Comparison of ENCODE assay signal across 23 cellular contexts in genomic region chr13:48489666-48490065, GRCh38. TPM values are rescaled to one million over a fixed set of nuclear protein-coding genes. Genes with fewer than 3 reads are reported as not detected.
DNase-seq lines count a peak whose midpoint lies in the region; ATAC-seq and TF ChIP-seq lines count a peak whose summit lies in the region.
"Had no signal": no experiment of that assay in that cellular context is flagged by ENCODE, and none has a peak within 500 bp of the region (broad histone marks: within the 10 kb centered on the region; RNA-seq: fewer than 3 reads in every experiment).

No MANE protein-coding gene starts in this region.

- H3K4me1 ChIP-seq in muscle layer of duodenum (ENCODE audit: control insufficient read depth in 1 of 2, insufficient read depth in 2 of 2, low read length in 2 of 2), result peaks cover 0 to 3% of the 10 kb centered on the region in 2 donors

- H3K36me3 ChIP-seq in muscle layer of duodenum (ENCODE audit: control insufficient read depth in 1 of 2, insufficient read depth in 2 of 2, low read length in 2 of 2), result peaks cover 0 to 21% of the 10 kb centered on the region in 2 donors

- H3K36me3 Mint-ChIP-seq in activated naive CD8-positive, alpha-beta T cell, result peaks cover 13% of the 10 kb centered on the region
- H3K36me3 Mint-ChIP-seq in activated naive CD8-positive, alpha-beta T cell treated with anti-CD3 and anti-CD28 coated beads for 36 hours, result peaks cover 27% of the 10 kb centered on the region

- peak overlapping the region; percentile 66 for H3K4me3 ChIP-seq in GM12865 (ENCODE audit: low read depth, low read length)
- H3K4me3 ChIP-seq in muscle layer of duodenum (ENCODE audit: low read depth in 1 of 2, low read length in 2 of 2), result no peak overlapping the region
- H3K4me3 ChIP-seq: esophagus muscularis mucosa, mucosa of descending colon had no signal

- no peak for ATAC-seq in HG03025 (IDR thresholded peaks at IDR 0.05; ENCODE audit: low FRiP score, unreplicated experiment)
- ATAC-seq: left lobe of liver, mucosa of descending colon had no signal

- no peak overlapping the region for H3K4me3 Mint-ChIP-seq in activated naive CD8-positive, alpha-beta T cell
- H3K4me3 Mint-ChIP-seq in activated naive CD8-positive, alpha-beta T cell treated with anti-CD3 and anti-CD28 coated beads for 36 hours, result no peak overlapping the region
- H3K4me3 Mint-ChIP-seq: activated B cell treated with CpG ODN at 0.5 μM for 24 hours had no signal

- DNase-seq in activated naive CD8-positive, alpha-beta T cell treated with anti-CD3 and anti-CD28 coated beads for 36 hours, result no peak
- no peak for DNase-seq in GM12865 (ENCODE audit: low read depth)
- peak; percentile 35 for DNase-seq in OCI-M1 (lab: John Stamatoyannopoulos, UW)
- DNase-seq in caudate nucleus (lab: John Stamatoyannopoulos, UW), result no peak
- no peak for DNase-seq in activated gamma-delta T cell treated with Interleukin-2 at 50 U/mL for 16 hours
- DNase-seq: ACHN; activated B cell treated with CpG ODN at 0.5 μM for 24 hours; activated CD8-positive, alpha-beta memory T cell treated with anti-CD3 and anti-CD28 coated beads for 24 hours; activated effector memory CD4-positive, alpha-beta T cell treated with Interleukin-2 at 50 U/mL for 16 hours; central memory CD4-positive, alpha-beta T cell; COR-L47; EL; mucosa of descending colon; NCI-H1417; NCI-H526; small intestine; stimulated activated CD4-positive, alpha-beta T cell treated with anti-CD3 and anti-CD28 coated beads, Interleukin-4, amount 100 ng/mL, for 24 hours had no signal

- H3K9me3 ChIP-seq in muscle layer of duodenum (ENCODE audit: control insufficient read depth in 1 of 2, low read length in 2 of 2), result no peaks in the 10 kb centered on the region
- H3K9me3 ChIP-seq: esophagus muscularis mucosa, mucosa of descending colon had no signal

- H3K27me3 Mint-ChIP-seq in activated naive CD8-positive, alpha-beta T cell, result no peaks in the 10 kb centered on the region
- H3K27me3 Mint-ChIP-seq in activated naive CD8-positive, alpha-beta T cell treated with anti-CD3 and anti-CD28 coated beads for 36 hours, result no peaks in the 10 kb centered on the region
- H3K27me3 Mint-ChIP-seq: activated B cell treated with CpG ODN at 0.5 μM for 24 hours had no signal

- peak overlapping the region; percentile 9 for H3K27ac ChIP-seq in muscle layer of duodenum (ENCODE audit: low read length)
- no peak overlapping the region for H3K27ac ChIP-seq in caudate nucleus (ENCODE audit: low read depth, low read length)
- H3K27ac ChIP-seq: esophagus muscularis mucosa, KMS-11 had no signal

- TF ChIP-seq CTCF in GM12865 (IDR thresholded peaks at IDR 0.05; ENCODE audit: insufficient read depth, low read depth, low read length, missing control alignments), result no peak

- H3K9me3 Mint-ChIP-seq in activated naive CD8-positive, alpha-beta T cell (ENCODE audit: low read depth), result no peaks in the 10 kb centered on the region
- no peaks in the 10 kb centered on the region for H3K9me3 Mint-ChIP-seq in activated naive CD8-positive, alpha-beta T cell treated with anti-CD3 and anti-CD28 coated beads for 36 hours
- H3K9me3 Mint-ChIP-seq: activated B cell treated with CpG ODN at 0.5 μM for 24 hours had no signal

- no peaks in the 10 kb centered on the region for H3K27me3 ChIP-seq in muscle layer of duodenum (ENCODE audit: low read depth, low read length)
- H3K27me3 ChIP-seq: esophagus muscularis mucosa had no signal

- H3K27ac Mint-ChIP-seq in activated naive CD8-positive, alpha-beta T cell, result peak overlapping the region; percentile 47
- no peak overlapping the region for H3K27ac Mint-ChIP-seq in activated naive CD8-positive, alpha-beta T cell treated with anti-CD3 and anti-CD28 coated beads for 36 hours
- H3K27ac Mint-ChIP-seq: activated B cell treated with CpG ODN at 0.5 μM for 24 hours had no signal

- peaks cover 20% of the 10 kb centered on the region for H3K4me1 Mint-ChIP-seq in activated naive CD8-positive, alpha-beta T cell (ENCODE audit: low read depth)
- H3K4me1 Mint-ChIP-seq in activated naive CD8-positive, alpha-beta T cell treated with anti-CD3 and anti-CD28 coated beads for 36 hours, result peaks cover 38% of the 10 kb centered on the region

RNA-seq across cellular contexts. Expression of gene RCBTB2, which starts 43.2 kb away (rescaled TPM):
- 1 to 10 TPM; 1.9 to 2.4 TPM for total RNA-seq in activated naive CD8-positive, alpha-beta T cell treated with anti-CD3 and anti-CD28 coated beads for 36 hours
